14 cellular contexts compared by ENCODE assay signal in the genomic region with DNA sequence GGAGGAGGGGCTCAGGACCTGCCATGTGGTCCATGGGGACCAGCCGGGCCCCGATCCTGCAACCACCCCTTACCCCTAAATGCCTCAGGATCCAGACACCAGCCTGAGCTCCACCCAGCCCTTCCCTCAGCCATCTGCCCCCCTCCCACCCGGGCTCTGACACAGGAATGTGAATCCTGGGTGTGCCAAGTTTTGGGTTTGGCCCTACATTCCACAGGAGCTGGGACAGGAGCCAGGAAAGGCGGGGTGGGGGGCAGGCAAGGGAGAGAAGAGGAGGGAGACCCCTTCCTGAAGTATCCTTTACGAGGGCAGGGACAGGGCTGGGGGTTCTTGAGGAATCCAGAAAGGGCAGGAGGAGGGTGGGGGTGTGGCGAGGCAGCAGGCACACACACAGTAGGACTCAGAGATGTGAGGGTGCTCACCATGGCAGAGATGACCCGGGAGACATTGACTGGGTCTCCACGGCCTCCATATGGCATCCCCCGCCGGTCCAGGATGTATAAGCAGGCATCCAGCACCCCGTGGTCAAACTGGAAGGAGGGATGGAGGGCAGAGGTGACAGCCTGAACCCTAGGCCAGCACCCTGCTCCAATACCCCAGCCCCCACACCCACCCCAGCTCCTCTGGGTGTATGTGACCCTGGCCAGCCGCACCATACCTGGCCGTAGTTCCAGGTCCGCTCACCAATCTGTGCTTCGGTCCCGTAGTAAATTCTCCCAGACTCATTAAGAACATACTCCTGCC. TPM values are rescaled to one million over a fixed set of nuclear protein-coding genes. Genes with fewer than 3 reads are reported as not detected.
DNase-seq lines count a peak whose midpoint lies in the region; ATAC-seq and TF ChIP-seq lines count a peak whose summit lies in the region.
"Had no signal": no experiment of that assay in that cellular context is flagged by ENCODE, and none has a peak within 500 bp of the region (broad histone marks: within the 10 kb centered on the region; RNA-seq: fewer than 3 reads in every experiment).

No MANE protein-coding gene starts in this region.

- H4K91ac ChIP-seq in mesenchymal stem cell (ENCODE audit: low read length) = peak overlapping the region; percentile 43

- H3K27ac Mint-ChIP-seq in stimulated activated naive CD8-positive, alpha-beta T cell treated with anti-CD3 and anti-CD28 coated beads, Interleukin-15, amount 100 ng/mL, for 72 hours = no peak overlapping the region

- H3K23ac ChIP-seq in mesenchymal stem cell (ENCODE audit: low read length in 2 of 2) = no peak overlapping the region

- H2BK5ac ChIP-seq in mesenchymal stem cell (ENCODE audit: low read depth, low read length, poor library complexity, severe bottlenecking) = no peak overlapping the region

- 90% methylated on average over 14 of the region's 16 CpGs for WGBS in mesenchymal stem cell

- no peak overlapping the region for H3K27ac ChIP-seq in A673 (ENCODE audit: low read depth, low read length, poor library complexity, severe bottlenecking)
- H3K27ac ChIP-seq in mesenchymal stem cell (ENCODE audit: low read length, poor library complexity, severe bottlenecking) = no peak overlapping the region
- H3K27ac ChIP-seq: KMS-11 had no signal

- no peak overlapping the region for H3K4me3 Mint-ChIP-seq in stimulated activated naive CD8-positive, alpha-beta T cell treated with anti-CD3 and anti-CD28 coated beads, Interleukin-15, amount 100 ng/mL, for 72 hours

- no peaks in the 10 kb centered on the region for H3K27me3 Mint-ChIP-seq in stimulated activated naive CD8-positive, alpha-beta T cell treated with anti-CD3 and anti-CD28 coated beads, Interleukin-15, amount 100 ng/mL, for 72 hours

- H3K18ac ChIP-seq in mesenchymal stem cell (ENCODE audit: low read depth in 1 of 2, low read length in 2 of 2) = no peak overlapping the region

- TF ChIP-seq CTCF in A673 (conservative IDR thresholded peaks at IDR 0.05; ENCODE audit: low read depth, low read length) = no peak
- TF ChIP-seq CTCF in epithelial cell of esophagus (IDR thresholded peaks at IDR 0.05; ENCODE audit: insufficient read depth, low read depth, low read length, missing control alignments) = no peak

- H3K9ac ChIP-seq in mesenchymal stem cell (ENCODE audit: low read length) = no peak overlapping the region
- H3K9ac ChIP-seq: KMS-11 had no signal

- no peak overlapping the region for H4K8ac ChIP-seq in mesenchymal stem cell (ENCODE audit: low read length)

- intact Hi-C loops in A673 (cut with micrococcal nuclease; ENCODE audit: unreplicated experiment) = no loop called here

- H3K9me3 ChIP-seq in A673 (ENCODE audit: low read depth, low read length, poor library complexity, severe bottlenecking) (no peaks in the 10 kb centered on the region), mesenchymal stem cell (ENCODE audit: control insufficient read depth, low read length) (no peaks in the 10 kb centered on the region)
- H3K9me3 ChIP-seq: A549 had no signal

- H2AFZ ChIP-seq in mesenchymal stem cell (ENCODE audit: low read depth, low read length) = no peak overlapping the region

- no peak overlapping the region for H3K4ac ChIP-seq in mesenchymal stem cell (ENCODE audit: low read depth in 1 of 2, low read length in 2 of 2)

- H3K14ac ChIP-seq in mesenchymal stem cell (ENCODE audit: low read length in 2 of 2) = no peak overlapping the region

- H3K4me3 ChIP-seq in A673 (ENCODE audit: low read depth, low read length, poor library complexity, severe bottlenecking) = no peak overlapping the region
- peak overlapping the region; percentile 55 for H3K4me3 ChIP-seq in epithelial cell of esophagus (ENCODE audit: low read length)
- H3K4me3 ChIP-seq in mesenchymal stem cell (ENCODE audit: insufficient read depth in 1 of 2, low read depth in 1 of 2, low read length in 2 of 2) = no peak overlapping the region
- H3K4me3 ChIP-seq: A549 had no signal

- no peak overlapping the region for H2AK5ac ChIP-seq in mesenchymal stem cell (ENCODE audit: low read length, severe bottlenecking)

- no peak overlapping the region for H3K4me2 ChIP-seq in mesenchymal stem cell (ENCODE audit: low read length, poor library complexity, severe bottlenecking)
- H3K4me2 ChIP-seq: A549, KMS-11 had no signal

- H3K27me3 ChIP-seq in A673 (replicated peaks; ENCODE audit: insufficient read depth, low read depth, low read length, poor library complexity) (no peaks in the 10 kb centered on the region), mesenchymal stem cell (ENCODE audit: control insufficient read depth in 1 of 2, insufficient read depth in 1 of 2, low read length in 2 of 2) (no peaks in the 10 kb centered on the region)

- no peaks in the 10 kb centered on the region for H3K4me1 Mint-ChIP-seq in stimulated activated naive CD8-positive, alpha-beta T cell treated with anti-CD3 and anti-CD28 coated beads, Interleukin-15, amount 100 ng/mL, for 72 hours

- no peaks in the 10 kb centered on the region for H3K4me1 ChIP-seq in A673 (ENCODE audit: insufficient read depth, low read length, poor library complexity, severe bottlenecking)
- H3K4me1 ChIP-seq in mesenchymal stem cell (ENCODE audit: control insufficient read depth, insufficient read depth, low read depth, low read length) = peaks cover 4% of the 10 kb centered on the region

- H2BK120ac ChIP-seq in mesenchymal stem cell (ENCODE audit: low read depth, low read length) = no peak overlapping the region

- DNase-seq in A673 (ENCODE audit: low spot score) (peak; percentile 41), NCI-H226 (peak; percentile 80), epithelial cell of esophagus (ENCODE audit: low read depth) (peak; percentile 46), mesenchymal stem cell (no peak)
- no peak for DNase-seq in stimulated activated naive CD8-positive, alpha-beta T cell treated with anti-CD3 and anti-CD28 coated beads, Interleukin-15, amount 100 ng/mL, for 72 hours
- no peak for DNase-seq in activated CD4-positive, CD25-positive, alpha-beta regulatory T cell (lab: John Stamatoyannopoulos, UW)
- DNase-seq in activated CD4-positive, alpha-beta T cell treated with anti-CD3 and anti-CD28 coated beads for 1 hour = no peak
- no peak for DNase-seq in activated CD4-positive, alpha-beta T cell treated with anti-CD3 and anti-CD28 coated beads, Interleukin-2, amount 50 U/mL, for 4 hours
- DNase-seq: activated T-cell treated with anti-CD3 and anti-CD28 coated beads for 4 hours, NCI-H2029, trophoblast cell had no signal

- H3K36me3 ChIP-seq in A673 (ENCODE audit: insufficient read depth, low read length, poor library complexity, severe bottlenecking) = no peaks in the 10 kb centered on the region
- H3K36me3 ChIP-seq in mesenchymal stem cell (ENCODE audit: control insufficient read depth in 1 of 2, insufficient read depth in 2 of 2, low read depth in 1 of 2, low read length in 2 of 2) = peaks cover 14 to 41% of the 10 kb centered on the region in 2 experiments

- BruUV-seq in A673 (replicated peaks; lab: Mats Ljungman, UMichigan) = no TSS peak

- CTCF ChIA-PET in A673 (lab: Charles Lee) = no interaction called here

- H3K9me3 Mint-ChIP-seq in stimulated activated naive CD8-positive, alpha-beta T cell treated with anti-CD3 and anti-CD28 coated beads, Interleukin-15, amount 100 ng/mL, for 72 hours = no peaks in the 10 kb centered on the region

- no peak for ATAC-seq in stimulated activated naive CD8-positive, alpha-beta T cell treated with anti-CD3 and anti-CD28 coated beads, Interleukin-15, amount 100 ng/mL, for 72 hours
- ATAC-seq: left lobe of liver had no signal

- no peak overlapping the region for H2BK15ac ChIP-seq in mesenchymal stem cell (ENCODE audit: low read depth, poor library complexity, severe bottlenecking)

- H3K79me1 ChIP-seq in mesenchymal stem cell (replicated peaks; ENCODE audit: low read length, poor library complexity, severe bottlenecking) = no peaks in the 10 kb centered on the region

- POLR2A ChIA-PET in A673 (lab: Charles Lee; ENCODE audit: low non-redundant PET) = no interaction called here

- no peak overlapping the region for H2BK12ac ChIP-seq in mesenchymal stem cell (ENCODE audit: low read length in 2 of 2)

RNA-seq across cellular contexts. Expression of a gene that starts 3.5 kb away (rescaled TPM):
- 1.5 and 3.5 TPM in 2 replicates for total RNA-seq in A673 (2021)
- 0.41 TPM for polyA plus RNA-seq in mesenchymal stem cell (2013, experiment 1 of 2)
- 0.36 TPM for polyA plus RNA-seq in mesenchymal stem cell (2013, experiment 2 of 2)

RNA-seq across cellular contexts. Expression of a gene that starts 11.9 kb away (rescaled TPM):
- 22.2 and 23.8 TPM in 2 replicates for total RNA-seq in A673 (2021)
- 22.6 TPM for polyA plus RNA-seq in mesenchymal stem cell (2013, experiment 1 of 2)
- polyA plus RNA-seq in mesenchymal stem cell (2013, experiment 2 of 2) = 21.5 TPM

RNA-seq across cellular contexts. Expression of a gene that starts 17.0 kb away (rescaled TPM):
- total RNA-seq in A673 (2021) = 46.1 and 47.0 TPM in 2 replicates
- polyA plus RNA-seq in mesenchymal stem cell (2013, experiment 1 of 2) = 64.4 TPM
- polyA plus RNA-seq in mesenchymal stem cell (2013, experiment 2 of 2) = 71.9 TPM

RNA-seq across cellular contexts. Expression of a gene that starts 26.7 kb away (rescaled TPM):
- total RNA-seq in A673 (2021) = 82.7 and 85.8 TPM in 2 replicates
- polyA plus RNA-seq in mesenchymal stem cell (2013, experiment 1 of 2) = 51.5 TPM
- polyA plus RNA-seq in mesenchymal stem cell (2013, experiment 2 of 2) = 50.5 TPM

RNA-seq across cellular contexts. Expression of a gene that starts 27.3 kb away (rescaled TPM):
- 257 and 266 TPM in 2 replicates for total RNA-seq in A673 (2021)
- polyA plus RNA-seq in mesenchymal stem cell (2013, experiment 1 of 2) = 423 TPM
- polyA plus RNA-seq in mesenchymal stem cell (2013, experiment 2 of 2) = 424 TPM

Comparison
In these comparisons a context has a peak if more than half of its experiments do, and no peak if none do; other contexts are left out.
1. DNase-seq: peak in A673 (single experiment), NCI-H226 (single experiment) and epithelial cell of esophagus (single experiment); none in mesenchymal stem cell (single experiment), stimulated activated naive CD8-positive, alpha-beta T cell treated with anti-CD3 and anti-CD28 coated beads, Interleukin-15, amount 100 ng/mL, for 72 hours (0 of 2), activated CD4-positive, CD25-positive, alpha-beta regulatory T cell (0 of 4), activated CD4-positive, alpha-beta T cell treated with anti-CD3 and anti-CD28 coated beads for 1 hour (single experiment) and activated CD4-positive, alpha-beta T cell treated with anti-CD3 and anti-CD28 coated beads, Interleukin-2, amount 50 U/mL, for 4 hours (0 of 2).